In genomic region chr16:4734063-4734729, GRCh38 we compare ENCODE assay signal across 8 cellular contexts. TPM values are rescaled to one million over a fixed set of nuclear protein-coding genes. Genes with fewer than 3 reads are reported as not detected.
A peak's percentile ranks its signal among the peaks of the same experiment; 100 is the strongest.
DNase-seq lines count a peak whose midpoint lies in the region; ATAC-seq and TF ChIP-seq lines count a peak whose summit lies in the region.

Gene ANKS3, minus strand, starts transcription at chr16:4734271. Its CDS starts 4,122 bp downstream, at chr16:4730149.
Gene DNAAF8, plus strand, starts transcription at chr16:4734537. Its CDS starts 1,978 bp downstream, at chr16:4736515.

- intact Hi-C loops in OCI-LY7 (cut with micrococcal nuclease; ENCODE audit: unreplicated experiment) = loop anchor here (2.0 kb wide), 3 partner anchors 41 to 113 kb away; partner anchors contain the start of genes GLYR1, NUDT16L1, ROGDI and UBN1

- POLR2A ChIA-PET in OCI-LY7 (lab: Charles Lee) = interaction anchor here (0.6 to 3.6 kb wide), 6 partner anchors 13 to 1974 kb away, joined by 3 to 23 read pairs (median 4); partner anchors contain the start of gene ZNF500

- DNase-seq in DMS 273 (lab: John Stamatoyannopoulos, UW; ENCODE audit: unreplicated experiment) = peak; percentile 97
- DNase-seq in OCI-LY7 (ENCODE audit: low spot score) = peak; percentile 82
- peak; percentile 70 for DNase-seq in activated T-cell treated with anti-CD3 and anti-CD28 coated beads for 4 hours
- peak; percentile 54 for DNase-seq in epithelial cell of proximal tubule (ENCODE audit: low read depth)
- DNase-seq in mucosa of gallbladder (ENCODE audit: low spot score) = peak; percentile 97
- peak; percentile 76 for DNase-seq in stimulated activated CD8-positive, alpha-beta memory T cell treated with anti-CD3 and anti-CD28 coated beads, Interleukin-4, amount 100 ng/mL, for 24 hours (ENCODE audit: low read depth)

- H2AFZ ChIP-seq in OCI-LY7 (ENCODE audit: low read length) = peak within 1 kb of the TSS; percentile 87

- H3K36me3 ChIP-seq in HUES6 (ENCODE audit: control insufficient read depth, insufficient read depth, low read length) = peaks cover 19% of the 10 kb centered on the region
- H3K36me3 ChIP-seq in OCI-LY7 (ENCODE audit: insufficient read depth, low read length) = peaks cover 10% of the 10 kb centered on the region; the same call in 1 of the 2 replicates

- peak; percentile 70 for ATAC-seq in GM21447 (IDR thresholded peaks at IDR 0.05; ENCODE audit: unreplicated experiment)

- BruUV-seq in OCI-LY7 (replicated peaks; lab: Mats Ljungman, UMichigan) = no TSS peak

- H3K4me3 ChIP-seq in HUES6 (ENCODE audit: low read depth, low read length) (peak within 1 kb of the TSS; percentile 92), OCI-LY7 (ENCODE audit: low read depth, low read length, poor library complexity, severe bottlenecking) (peak within 1 kb of the TSS; percentile 89), epithelial cell of proximal tubule (ENCODE audit: low read depth, low read length) (peak within 1 kb of the TSS; percentile 100)

- TF ChIP-seq CTCF in OCI-LY7 (conservative IDR thresholded peaks at IDR 0.05; ENCODE audit: low read length) = no peak
- TF ChIP-seq CTCF in epithelial cell of proximal tubule (conservative IDR thresholded peaks at IDR 0.05; ENCODE audit: low read depth, low read length) = no peak

- peak within 1 kb of the TSS; percentile 94 for H3K4me2 ChIP-seq in OCI-LY7 (ENCODE audit: low read length)

- H3K9ac ChIP-seq in HUES6 (ENCODE audit: low read length) = peak within 1 kb of the TSS; percentile 90

- no peaks in the 10 kb centered on the region for H3K9me3 ChIP-seq in HUES6 (ENCODE audit: control insufficient read depth, insufficient read depth, low read depth, low read length)
- H3K9me3 ChIP-seq in OCI-LY7 (ENCODE audit: low read length) = no peaks in the 10 kb centered on the region

- no peaks in the 10 kb centered on the region for H4K20me1 ChIP-seq in OCI-LY7 (ENCODE audit: insufficient read depth, low read length)

- peaks cover 13% of the 10 kb centered on the region; the same call in 1 of the 2 replicates for H3K79me2 ChIP-seq in OCI-LY7 (ENCODE audit: insufficient read depth, low read depth, low read length)

- 0 out of 2 replicates have a peak, but pooled peaks cover 4% of the 10 kb centered on the region for H3K27me3 ChIP-seq in HUES6 (ENCODE audit: control insufficient read depth, insufficient read depth, low read length)

- H3K4me1 ChIP-seq in HUES6 (ENCODE audit: control insufficient read depth, insufficient read depth, low read length) (peaks cover 4% of the 10 kb centered on the region; the same call in 1 of the 2 replicates), OCI-LY7 (ENCODE audit: insufficient read depth, low read length, poor library complexity, severe bottlenecking) (peaks cover 15% of the 10 kb centered on the region)

- no peaks in the 10 kb centered on the region for H3K9me2 ChIP-seq in OCI-LY7 (ENCODE audit: insufficient read depth, low read length)

- CTCF ChIA-PET in OCI-LY7 (lab: Charles Lee; ENCODE audit: unreplicated experiment) = interaction anchor here (0.5 to 1.3 kb wide), 6 partner anchors 10 to 238 kb away, joined by 3 read pairs; no protein-coding TSS in a partner anchor

- peak within 1 kb of the TSS; percentile 58; the same call in 1 of the 2 replicates for H3K27ac ChIP-seq in HUES6 (ENCODE audit: low read depth, low read length)
- peak within 1 kb of the TSS; percentile 64 for H3K27ac ChIP-seq in OCI-LY7 (ENCODE audit: low read depth, low read length, poor library complexity, severe bottlenecking)

RNA-seq across cellular contexts. Expression of gene ANKS3, which starts in this region (rescaled TPM):
- total RNA-seq in OCI-LY7 (2014; rRNA removed; shearing (Covaris generic)) = 17.6 and 19.5 TPM in 2 replicates
- total RNA-seq in OCI-LY7 (2022) (21.7 and 25.4 TPM in 2 replicates), epithelial cell of proximal tubule (13.7 and 22.4 TPM in 2 replicates), mucosa of gallbladder (27.1 TPM)

RNA-seq across cellular contexts. Expression of gene DNAAF8, which starts in this region (rescaled TPM):
- total RNA-seq in OCI-LY7 (2014; rRNA removed; shearing (Covaris generic)) = 0.36 and 0.38 TPM in 2 replicates
- total RNA-seq in OCI-LY7 (2022) (1.1 TPM in 1 of 2 replicates, not detected in the other), epithelial cell of proximal tubule (2.0 TPM in 1 of 2 replicates, not detected in the other), mucosa of gallbladder (2.5 TPM)

Comparison
In these comparisons a context has a peak if more than half of its experiments do, and no peak if none do; other contexts are left out.
1. Peak in every context shown above with its lines: DNase-seq, ATAC-seq, H3K4me3 ChIP-seq and H3K27ac ChIP-seq.